Comparison of ENCODE assay signal across 8 cellular contexts in the genomic region with DNA sequence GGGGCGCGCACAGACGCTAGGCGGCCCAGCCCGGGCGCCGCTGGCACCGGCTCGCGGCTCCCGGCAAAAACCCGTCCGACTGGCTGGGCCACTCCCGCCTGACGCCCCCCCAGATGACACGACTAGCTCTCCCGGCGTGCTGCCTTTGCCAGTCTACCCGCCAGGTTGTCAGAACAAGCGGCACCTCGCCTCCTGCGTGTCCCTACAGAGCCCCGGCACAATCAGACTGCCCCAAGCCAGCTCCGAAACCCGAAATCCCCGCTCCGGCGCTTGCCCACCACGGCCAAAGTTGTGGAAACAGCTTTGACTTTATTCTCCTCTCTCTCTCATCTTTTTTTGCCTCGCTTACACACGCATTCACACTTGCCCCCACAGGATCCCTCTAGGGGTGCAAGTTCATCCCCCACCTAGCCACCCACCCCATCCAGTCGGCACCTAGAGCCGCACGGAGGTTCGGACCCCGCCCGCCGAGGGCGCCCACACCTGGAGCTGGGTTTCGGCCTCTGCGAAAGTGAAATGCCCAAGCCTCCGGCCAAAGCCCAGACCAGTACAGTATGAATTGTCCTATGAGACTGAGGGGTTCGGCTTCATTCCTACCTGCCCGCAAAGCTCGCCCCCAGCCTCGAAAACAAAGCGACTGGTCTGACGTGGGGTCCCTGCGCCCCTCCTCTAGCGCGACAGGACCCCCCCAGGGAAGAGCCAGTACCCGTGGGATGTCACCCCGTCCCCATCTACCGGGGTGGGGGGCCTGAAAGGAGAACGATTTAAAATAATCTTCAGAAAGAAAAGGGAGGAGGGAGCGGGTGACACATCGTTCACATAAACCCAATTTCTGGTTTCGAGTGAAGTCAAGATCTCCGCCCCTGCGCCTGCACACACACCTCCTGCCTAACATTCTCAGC. TPM values are rescaled to one million over a fixed set of nuclear protein-coding genes. Genes with fewer than 3 reads are reported as not detected.
DNase-seq lines count a peak whose midpoint lies in the region; ATAC-seq and TF ChIP-seq lines count a peak whose summit lies in the region.

No MANE protein-coding gene starts in this region.

- peaks cover 11% of the 10 kb centered on the region for H3K4me1 Mint-ChIP-seq in T-helper 17 cell

- TF ChIP-seq CTCF in smooth muscle cell (IDR thresholded peaks at IDR 0.05; ENCODE audit: borderline replicate concordance, insufficient read depth, poor library complexity, severe bottlenecking), result no peak

- H3K4me3 ChIP-seq in smooth muscle cell, result peak overlapping the region; percentile 90

- 2% methylated on average over 58 of the region's 60 CpGs for WGBS in smooth muscle cell (ENCODE audit: low lambda C conversion rate)

- no peaks in the 10 kb centered on the region for H3F3A ChIP-seq in smooth muscle cell (ENCODE audit: low read depth)

- peaks cover 14% of the 10 kb centered on the region for H3K4me1 ChIP-seq in smooth muscle cell (ENCODE audit: low read depth)

- peaks cover 3% of the 10 kb centered on the region for H4K20me1 ChIP-seq in smooth muscle cell (ENCODE audit: low read depth)

- H3K27ac Mint-ChIP-seq in T-helper 17 cell, result peak overlapping the region; percentile 67

- peak overlapping the region; percentile 83 for H3K27ac ChIP-seq in smooth muscle cell (ENCODE audit: low read depth)

- peaks cover 12% of the 10 kb centered on the region for H3K9me3 ChIP-seq in T-helper 17 cell (ENCODE audit: control insufficient read depth, low read length, poor library complexity, severe bottlenecking)
- no peaks in the 10 kb centered on the region for H3K9me3 ChIP-seq in smooth muscle cell (replicated peaks; ENCODE audit: low read depth)

- intact Hi-C loops in left ventricle myocardium superior (cut with micrococcal nuclease), result no loop called here

- H3K79me2 ChIP-seq in smooth muscle cell (ENCODE audit: low read depth), result peaks cover 26% of the 10 kb centered on the region

- peaks cover 69% of the 10 kb centered on the region for H3K27me3 Mint-ChIP-seq in T-helper 17 cell

- DNase-seq in SIG-M5 treated with dmso at 0.1 percent for 504 hours (lab: John Stamatoyannopoulos, UW; ENCODE audit: unreplicated experiment) (peak; percentile 13), SIG-M5 (lab: John Stamatoyannopoulos, UW) (no peak), T-helper 17 cell (no peak), left ventricle myocardium superior (no peak), smooth muscle cell (lab: John Stamatoyannopoulos, UW; ENCODE audit: unreplicated experiment) (no peak), KG1 (lab: John Stamatoyannopoulos, UW) (no peak)

- H3K9ac ChIP-seq in smooth muscle cell (ENCODE audit: low read depth), result peak overlapping the region; percentile 84

- H2AFZ ChIP-seq in smooth muscle cell (ENCODE audit: low read depth), result peak overlapping the region; percentile 49

- peak; percentile 15 for ATAC-seq in HG03066 (IDR thresholded peaks at IDR 0.05; ENCODE audit: low read depth, unreplicated experiment)
- ATAC-seq in T-helper 17 cell, result no peak
- ATAC-seq in left ventricle myocardium superior, result peak; percentile 45
- ATAC-seq in HG02870 (IDR thresholded peaks at IDR 0.05; ENCODE audit: unreplicated experiment), result no peak

- peak overlapping the region; percentile 88 for H3K4me2 ChIP-seq in smooth muscle cell

- peaks cover 98% of the 10 kb centered on the region for H3K27me3 ChIP-seq in smooth muscle cell (ENCODE audit: low read depth)

- H3K4me3 Mint-ChIP-seq in T-helper 17 cell, result peak overlapping the region; percentile 91

- H3K36me3 Mint-ChIP-seq in T-helper 17 cell (ENCODE audit: low read depth), result peaks cover 6% of the 10 kb centered on the region

- no peaks in the 10 kb centered on the region for H3K36me3 ChIP-seq in smooth muscle cell (ENCODE audit: low read depth)

RNA-seq across cellular contexts. Expression of a gene that starts 1.7 kb away (rescaled TPM):
- under 1 TPM; 0.18 to 0.40 TPM for total RNA-seq in T-helper 17 cell
- total RNA-seq in left ventricle myocardium superior, result 0.97 TPM
- total RNA-seq in smooth muscle cell, result 6.2 and 13.6 TPM in 2 replicates
- polyA plus RNA-seq in smooth muscle cell, result 10.1 and 33.9 TPM in 2 replicates

Comparison
In these comparisons a context has a peak if more than half of its experiments do, and no peak if none do; other contexts are left out.
1. ATAC-seq: peak in HG03066 (single experiment) and left ventricle myocardium superior (single experiment); none in T-helper 17 cell (single experiment) and HG02870 (single experiment).